1 cellular context compared by ENCODE assay signal in the genomic region with DNA sequence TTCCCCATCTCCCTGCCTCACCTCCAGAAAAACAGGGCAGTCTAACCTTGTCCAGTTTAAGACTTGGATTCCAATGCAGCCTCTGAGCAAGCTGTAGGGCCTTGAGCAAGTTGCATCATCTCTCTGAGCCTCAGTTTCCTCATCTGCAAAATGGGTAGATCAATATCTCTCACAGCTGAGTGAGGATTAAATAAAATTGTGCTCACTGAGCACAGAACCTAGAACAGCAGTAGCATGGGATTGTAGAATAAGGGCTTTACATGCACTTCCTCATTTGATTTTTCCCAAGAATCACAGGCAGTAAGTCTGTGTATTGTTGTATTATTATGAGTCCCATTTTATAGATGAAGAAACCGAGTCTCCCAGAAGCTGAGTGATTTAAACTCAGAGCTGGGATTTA.
TF ChIP-seq lines count a peak whose summit lies in the region.

No MANE protein-coding gene starts in this region.

TF ChIP-seq in WTC11, 78 proteins besides CTCF, POLR2A, EP300 and RAD21 (continued from another document):
- TF ChIP-seq, protein P1, sequence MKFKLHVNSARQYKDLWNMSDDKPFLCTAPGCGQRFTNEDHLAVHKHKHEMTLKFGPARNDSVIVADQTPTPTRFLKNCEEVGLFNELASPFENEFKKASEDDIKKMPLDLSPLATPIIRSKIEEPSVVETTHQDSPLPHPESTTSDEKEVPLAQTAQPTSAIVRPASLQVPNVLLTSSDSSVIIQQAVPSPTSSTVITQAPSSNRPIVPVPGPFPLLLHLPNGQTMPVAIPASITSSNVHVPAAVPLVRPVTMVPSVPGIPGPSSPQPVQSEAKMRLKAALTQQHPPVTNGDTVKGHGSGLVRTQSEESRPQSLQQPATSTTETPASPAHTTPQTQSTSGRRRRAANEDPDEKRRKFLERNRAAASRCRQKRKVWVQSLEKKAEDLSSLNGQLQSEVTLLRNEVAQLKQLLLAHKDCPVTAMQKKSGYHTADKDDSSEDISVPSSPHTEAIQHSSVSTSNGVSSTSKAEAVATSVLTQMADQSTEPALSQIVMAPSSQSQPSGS (CRISPR knock-in tag; IDR thresholded peaks at IDR 0.05; ENCODE audit: borderline replicate concordance, low read depth): no peak
- TF ChIP-seq RELA (CRISPR knock-in tag; IDR thresholded peaks at IDR 0.05; ENCODE audit: borderline replicate concordance): no peak
- no peak for TF ChIP-seq TCF7 (CRISPR knock-in tag; IDR thresholded peaks at IDR 0.05; ENCODE audit: low read depth)
- TF ChIP-seq, protein P2, sequence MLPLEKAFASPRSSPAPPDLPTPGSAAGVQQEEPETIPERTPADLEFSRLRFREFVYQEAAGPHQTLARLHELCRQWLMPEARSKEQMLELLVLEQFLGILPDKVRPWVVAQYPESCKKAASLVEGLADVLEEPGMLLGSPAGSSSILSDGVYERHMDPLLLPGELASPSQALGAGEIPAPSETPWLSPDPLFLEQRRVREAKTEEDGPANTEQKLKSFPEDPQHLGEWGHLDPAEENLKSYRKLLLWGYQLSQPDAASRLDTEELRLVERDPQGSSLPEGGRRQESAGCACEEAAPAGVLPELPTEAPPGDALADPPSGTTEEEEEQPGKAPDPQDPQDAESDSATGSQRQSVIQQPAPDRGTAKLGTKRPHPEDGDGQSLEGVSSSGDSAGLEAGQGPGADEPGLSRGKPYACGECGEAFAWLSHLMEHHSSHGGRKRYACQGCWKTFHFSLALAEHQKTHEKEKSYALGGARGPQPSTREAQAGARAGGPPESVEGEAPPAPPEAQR (CRISPR knock-in tag; IDR thresholded peaks at IDR 0.05): no peak
- no peak for TF ChIP-seq ZNF121 (CRISPR knock-in tag; IDR thresholded peaks at IDR 0.05)
- TF ChIP-seq, protein P3, sequence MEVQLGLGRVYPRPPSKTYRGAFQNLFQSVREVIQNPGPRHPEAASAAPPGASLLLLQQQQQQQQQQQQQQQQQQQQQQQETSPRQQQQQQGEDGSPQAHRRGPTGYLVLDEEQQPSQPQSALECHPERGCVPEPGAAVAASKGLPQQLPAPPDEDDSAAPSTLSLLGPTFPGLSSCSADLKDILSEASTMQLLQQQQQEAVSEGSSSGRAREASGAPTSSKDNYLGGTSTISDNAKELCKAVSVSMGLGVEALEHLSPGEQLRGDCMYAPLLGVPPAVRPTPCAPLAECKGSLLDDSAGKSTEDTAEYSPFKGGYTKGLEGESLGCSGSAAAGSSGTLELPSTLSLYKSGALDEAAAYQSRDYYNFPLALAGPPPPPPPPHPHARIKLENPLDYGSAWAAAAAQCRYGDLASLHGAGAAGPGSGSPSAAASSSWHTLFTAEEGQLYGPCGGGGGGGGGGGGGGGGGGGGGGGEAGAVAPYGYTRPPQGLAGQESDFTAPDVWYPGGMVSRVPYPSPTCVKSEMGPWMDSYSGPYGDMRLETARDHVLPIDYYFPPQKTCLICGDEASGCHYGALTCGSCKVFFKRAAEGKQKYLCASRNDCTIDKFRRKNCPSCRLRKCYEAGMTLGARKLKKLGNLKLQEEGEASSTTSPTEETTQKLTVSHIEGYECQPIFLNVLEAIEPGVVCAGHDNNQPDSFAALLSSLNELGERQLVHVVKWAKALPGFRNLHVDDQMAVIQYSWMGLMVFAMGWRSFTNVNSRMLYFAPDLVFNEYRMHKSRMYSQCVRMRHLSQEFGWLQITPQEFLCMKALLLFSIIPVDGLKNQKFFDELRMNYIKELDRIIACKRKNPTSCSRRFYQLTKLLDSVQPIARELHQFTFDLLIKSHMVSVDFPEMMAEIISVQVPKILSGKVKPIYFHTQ (CRISPR knock-in tag; IDR thresholded peaks at IDR 0.05): no peak
- TF ChIP-seq CREM (CRISPR knock-in tag; IDR thresholded peaks at IDR 0.05): no peak
- no peak for TF ChIP-seq PRRX2 (CRISPR knock-in tag; IDR thresholded peaks at IDR 0.05)
- TF ChIP-seq, protein P4, sequence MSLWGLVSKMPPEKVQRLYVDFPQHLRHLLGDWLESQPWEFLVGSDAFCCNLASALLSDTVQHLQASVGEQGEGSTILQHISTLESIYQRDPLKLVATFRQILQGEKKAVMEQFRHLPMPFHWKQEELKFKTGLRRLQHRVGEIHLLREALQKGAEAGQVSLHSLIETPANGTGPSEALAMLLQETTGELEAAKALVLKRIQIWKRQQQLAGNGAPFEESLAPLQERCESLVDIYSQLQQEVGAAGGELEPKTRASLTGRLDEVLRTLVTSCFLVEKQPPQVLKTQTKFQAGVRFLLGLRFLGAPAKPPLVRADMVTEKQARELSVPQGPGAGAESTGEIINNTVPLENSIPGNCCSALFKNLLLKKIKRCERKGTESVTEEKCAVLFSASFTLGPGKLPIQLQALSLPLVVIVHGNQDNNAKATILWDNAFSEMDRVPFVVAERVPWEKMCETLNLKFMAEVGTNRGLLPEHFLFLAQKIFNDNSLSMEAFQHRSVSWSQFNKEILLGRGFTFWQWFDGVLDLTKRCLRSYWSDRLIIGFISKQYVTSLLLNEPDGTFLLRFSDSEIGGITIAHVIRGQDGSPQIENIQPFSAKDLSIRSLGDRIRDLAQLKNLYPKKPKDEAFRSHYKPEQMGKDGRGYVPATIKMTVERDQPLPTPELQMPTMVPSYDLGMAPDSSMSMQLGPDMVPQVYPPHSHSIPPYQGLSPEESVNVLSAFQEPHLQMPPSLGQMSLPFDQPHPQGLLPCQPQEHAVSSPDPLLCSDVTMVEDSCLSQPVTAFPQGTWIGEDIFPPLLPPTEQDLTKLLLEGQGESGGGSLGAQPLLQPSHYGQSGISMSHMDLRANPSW (CRISPR knock-in tag; conservative IDR thresholded peaks at IDR 0.05; ENCODE audit: low read depth): no peak
- no peak for TF ChIP-seq KAT7 (CRISPR knock-in tag; IDR thresholded peaks at IDR 0.05; ENCODE audit: borderline replicate concordance)
- no peak for TF ChIP-seq ZNF263 (CRISPR knock-in tag; IDR thresholded peaks at IDR 0.05; ENCODE audit: low read depth)
- TF ChIP-seq, protein P5, sequence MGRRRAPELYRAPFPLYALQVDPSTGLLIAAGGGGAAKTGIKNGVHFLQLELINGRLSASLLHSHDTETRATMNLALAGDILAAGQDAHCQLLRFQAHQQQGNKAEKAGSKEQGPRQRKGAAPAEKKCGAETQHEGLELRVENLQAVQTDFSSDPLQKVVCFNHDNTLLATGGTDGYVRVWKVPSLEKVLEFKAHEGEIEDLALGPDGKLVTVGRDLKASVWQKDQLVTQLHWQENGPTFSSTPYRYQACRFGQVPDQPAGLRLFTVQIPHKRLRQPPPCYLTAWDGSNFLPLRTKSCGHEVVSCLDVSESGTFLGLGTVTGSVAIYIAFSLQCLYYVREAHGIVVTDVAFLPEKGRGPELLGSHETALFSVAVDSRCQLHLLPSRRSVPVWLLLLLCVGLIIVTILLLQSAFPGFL (CRISPR knock-in tag; IDR thresholded peaks at IDR 0.05; ENCODE audit: borderline replicate concordance): no peak
- no peak for TF ChIP-seq SOX15 (CRISPR knock-in tag; IDR thresholded peaks at IDR 0.05)
TF ChIP-seq in WTC11: peak in this region for 0.
